ENCODE assay signal across 12 cellular contexts in genomic region chr11:101848262-101848661, GRCh38.
DNase-seq lines count a peak whose midpoint lies in the region; ATAC-seq, FAIRE-seq and TF ChIP-seq lines count a peak whose summit lies in the region.
"Had no signal": no experiment of that assay in that cellular context is flagged by ENCODE, and none has a peak within 500 bp of the region (broad histone marks: within the 10 kb centered on the region; RNA-seq: fewer than 3 reads in every experiment).

No MANE protein-coding gene starts in this region.

- ATAC-seq in DND-41 (ENCODE audit: insufficient read depth, low read depth): no peak
- ATAC-seq in GM21825 (IDR thresholded peaks at IDR 0.05; ENCODE audit: unreplicated experiment): no peak
- ATAC-seq in CD8-positive, alpha-beta T cell: no peak
- ATAC-seq: left ventricle myocardium superior had no signal

- peak; percentile 51 for FAIRE-seq in colon (lab: Jason Lieb, UNC)

- H3K27me3 ChIP-seq in DND-41 (ENCODE audit: insufficient read depth, low read length, poor library complexity): no peaks in the 10 kb centered on the region
- H3K27me3 ChIP-seq in CD8-positive, alpha-beta T cell (ENCODE audit: insufficient read depth, low read length): no peaks in the 10 kb centered on the region

- intact Hi-C loops in CD8-positive, alpha-beta T cell (cut with DNase I, micrococcal nuclease): no loop called here

- H3K27me3 Mint-ChIP-seq in nephron progenitor cell (ENCODE audit: low read depth, poor library complexity): peaks cover 3% of the 10 kb centered on the region
- H3K27me3 Mint-ChIP-seq in activated naive CD4-positive, alpha-beta T cell treated with anti-CD3 and anti-CD28 coated beads, Interleukin-2, amount 10 ng/mL, durations not matched to agents 7 days and 5 days: peaks cover 3% of the 10 kb centered on the region
- peaks cover 11% of the 10 kb centered on the region for H3K27me3 Mint-ChIP-seq in CD8-positive, alpha-beta T cell (ENCODE audit: low read depth)

- H3K9ac ChIP-seq in DND-41 (ENCODE audit: low read depth, low read length): no peak overlapping the region

- no peak for DNase-seq in DND-41
- peak; percentile 7 for DNase-seq in LNCaP clone FGC (ENCODE audit: low read depth)
- no peak for DNase-seq in nephron progenitor cell
- no peak for DNase-seq in activated naive CD4-positive, alpha-beta T cell treated with anti-CD3 and anti-CD28 coated beads, Interleukin-2, amount 10 ng/mL, durations not matched to agents 7 days and 5 days
- no peak for DNase-seq in 8988T
- no peak for DNase-seq in CD8-positive, alpha-beta T cell
- DNase-seq: activated CD4-positive, alpha-beta T cell treated with anti-CD3 and anti-CD28 coated beads for 4 hours; cerebellar nuclear complex; left ventricle myocardium superior; stimulated activated CD4-positive, alpha-beta T cell treated with anti-CD3 and anti-CD28 coated beads, Interleukin-4, amount 100 ng/mL, for 24 hours had no signal

- no peak overlapping the region for H3K27ac ChIP-seq in DND-41 (ENCODE audit: low read length)
- no peak overlapping the region for H3K27ac ChIP-seq in CD8-positive, alpha-beta T cell (ENCODE audit: low read depth, low read length)

- H2AFZ ChIP-seq in DND-41 (ENCODE audit: low read depth, low read length): no peak overlapping the region

- peaks cover 5% of the 10 kb centered on the region for H3K36me3 Mint-ChIP-seq in nephron progenitor cell (ENCODE audit: low read depth)
- no peaks in the 10 kb centered on the region for H3K36me3 Mint-ChIP-seq in activated naive CD4-positive, alpha-beta T cell treated with anti-CD3 and anti-CD28 coated beads, Interleukin-2, amount 10 ng/mL, durations not matched to agents 7 days and 5 days
- no peaks in the 10 kb centered on the region for H3K36me3 Mint-ChIP-seq in CD8-positive, alpha-beta T cell

- no peak overlapping the region for H3K4me2 ChIP-seq in DND-41 (ENCODE audit: insufficient read depth, low read length)

- H3K27ac Mint-ChIP-seq in nephron progenitor cell: no peak overlapping the region
- H3K27ac Mint-ChIP-seq in activated naive CD4-positive, alpha-beta T cell treated with anti-CD3 and anti-CD28 coated beads, Interleukin-2, amount 10 ng/mL, durations not matched to agents 7 days and 5 days: no peak overlapping the region
- no peak overlapping the region for H3K27ac Mint-ChIP-seq in CD8-positive, alpha-beta T cell

- peaks cover 22% of the 10 kb centered on the region for H3K9me3 Mint-ChIP-seq in nephron progenitor cell
- no peaks in the 10 kb centered on the region for H3K9me3 Mint-ChIP-seq in activated naive CD4-positive, alpha-beta T cell treated with anti-CD3 and anti-CD28 coated beads, Interleukin-2, amount 10 ng/mL, durations not matched to agents 7 days and 5 days
- no peaks in the 10 kb centered on the region for H3K9me3 Mint-ChIP-seq in CD8-positive, alpha-beta T cell

- H3K4me3 ChIP-seq in DND-41 (ENCODE audit: low read depth in 1 of 2, low read length in 2 of 2) (no peak overlapping the region), LNCaP clone FGC (ENCODE audit: low read depth, low read length) (no peak overlapping the region)
- H3K4me3 ChIP-seq in CD8-positive, alpha-beta T cell (ENCODE audit: low read depth, low read length): no peak overlapping the region

- no peak overlapping the region for H3K4me3 Mint-ChIP-seq in nephron progenitor cell
- H3K4me3 Mint-ChIP-seq in activated naive CD4-positive, alpha-beta T cell treated with anti-CD3 and anti-CD28 coated beads, Interleukin-2, amount 10 ng/mL, durations not matched to agents 7 days and 5 days: no peak overlapping the region
- H3K4me3 Mint-ChIP-seq in CD8-positive, alpha-beta T cell: no peak overlapping the region

- no peaks in the 10 kb centered on the region for H3K4me1 Mint-ChIP-seq in nephron progenitor cell
- H3K4me1 Mint-ChIP-seq in activated naive CD4-positive, alpha-beta T cell treated with anti-CD3 and anti-CD28 coated beads, Interleukin-2, amount 10 ng/mL, durations not matched to agents 7 days and 5 days: no peaks in the 10 kb centered on the region
- H3K4me1 Mint-ChIP-seq in CD8-positive, alpha-beta T cell (ENCODE audit: low read depth): no peaks in the 10 kb centered on the region

- no peaks in the 10 kb centered on the region for H4K20me1 ChIP-seq in DND-41 (ENCODE audit: insufficient read depth, low read length)

- no peaks in the 10 kb centered on the region for H3K79me2 ChIP-seq in DND-41 (ENCODE audit: insufficient read depth, low read length)

- CTCF ChIA-PET in activated naive CD4-positive, alpha-beta T cell treated with anti-CD3 and anti-CD28 coated beads, Interleukin-2, amount 10 ng/mL, durations not matched to agents 7 days and 5 days (lab: Charles Lee): interaction anchor here (1.8 kb wide), 1 partner anchor 13 kb away, joined by 5 read pairs; no protein-coding TSS in a partner anchor
- CTCF ChIA-PET in CD8-positive, alpha-beta T cell (lab: Charles Lee): interaction anchor here (1.2 kb wide), 1 partner anchor 12 kb away, joined by 5 read pairs; no protein-coding TSS in a partner anchor

- no peaks in the 10 kb centered on the region for H3K4me1 ChIP-seq in DND-41 (ENCODE audit: insufficient read depth, low read length)
- no peaks in the 10 kb centered on the region for H3K4me1 ChIP-seq in CD8-positive, alpha-beta T cell (ENCODE audit: insufficient read depth, low read length)

- H3K36me3 ChIP-seq in DND-41 (ENCODE audit: insufficient read depth, low read length): no peaks in the 10 kb centered on the region
- H3K36me3 ChIP-seq in CD8-positive, alpha-beta T cell (ENCODE audit: insufficient read depth, low read length): no peaks in the 10 kb centered on the region

- H3K9me3 ChIP-seq in DND-41 (ENCODE audit: insufficient read depth, low read length, severe bottlenecking): no peaks in the 10 kb centered on the region
- no peaks in the 10 kb centered on the region for H3K9me3 ChIP-seq in CD8-positive, alpha-beta T cell (ENCODE audit: low read length)

- POLR2A ChIA-PET in CD8-positive, alpha-beta T cell (lab: Charles Lee): no interaction called here

- TF ChIP-seq CTCF in DND-41 (IDR thresholded peaks at IDR 0.05; ENCODE audit: borderline replicate concordance, extremely low read depth, low read length, poor library complexity, severe bottlenecking): peak; percentile 46
- TF ChIP-seq CTCF in LNCaP clone FGC (IDR thresholded peaks at IDR 0.05; ENCODE audit: control insufficient read depth, extremely low read depth, insufficient read depth): peak; percentile 50
- peak; percentile 53 for TF ChIP-seq CTCF in nephron progenitor cell (IDR thresholded peaks at IDR 0.05)
- TF ChIP-seq CTCF in CD8-positive, alpha-beta T cell (IDR thresholded peaks at IDR 0.05): no peak
